Comparison of ENCODE assay signal across 20 cellular contexts in genomic region chr3:52841981-52842340, GRCh38. TPM values are rescaled to one million over a fixed set of nuclear protein-coding genes. Genes with fewer than 3 reads are reported as not detected.
"Had no signal": no experiment of that assay in that cellular context is flagged by ENCODE, and none has a peak within 500 bp of the region (broad histone marks: within the 10 kb centered on the region; RNA-seq: fewer than 3 reads in every experiment).

No MANE protein-coding gene starts in this region.

- H3K27ac ChIP-seq: brain microvascular endothelial cell, thyroid gland had no signal

- H3K9me3 ChIP-seq: thyroid gland had no signal

- ATAC-seq: activated CD8-positive, alpha-beta T cell treated with anti-CD3 and anti-CD28 coated beads, Interleukin-2, amount 10 ng/mL, durations not matched to agents 7 days and 5 days; left colon had no signal

- H3K27ac Mint-ChIP-seq: activated CD4-positive, alpha-beta T cell treated with anti-CD3 and anti-CD28 coated beads, Interleukin-2, amount 10 ng/mL, durations not matched to agents 24 days and 14 days; activated CD8-positive, alpha-beta T cell treated with anti-CD3 and anti-CD28 coated beads, Interleukin-2, amount 10 ng/mL, durations not matched to agents 7 days and 5 days; activated naive CD8-positive, alpha-beta T cell treated with anti-CD3 and anti-CD28 coated beads, Interleukin-2, amount 10 ng/mL, durations not matched to agents 7 days and 5 days; stimulated activated naive B cell treated with anti-CD40 and anti-IgM and Interleukin-4, amounts not matched to agents 10 μg/mL and 1 μg/mL and 100 μg/mL, for 72 hours had no signal

- DNase-seq: activated CD4-positive, alpha-beta T cell treated with anti-CD3 and anti-CD28 coated beads, Interleukin-2, amount 10 ng/mL, durations not matched to agents 24 days and 14 days; activated CD4-positive, CD25-positive, alpha-beta regulatory T cell; activated CD8-positive, alpha-beta memory T cell treated with anti-CD3 and anti-CD28 coated beads, Interleukin-2, amount 50 U/mL, for 4 hours; activated CD8-positive, alpha-beta T cell treated with anti-CD3 and anti-CD28 coated beads, Interleukin-2, amount 10 ng/mL, durations not matched to agents 7 days and 5 days; activated naive CD4-positive, alpha-beta T cell; activated naive CD8-positive, alpha-beta T cell treated with anti-CD3 and anti-CD28 coated beads, Interleukin-2, amount 10 ng/mL, durations not matched to agents 7 days and 5 days; brain microvascular endothelial cell; cortex of kidney; effector CD8-positive, alpha-beta T cell; foreskin melanocyte; head of caudate nucleus; left colon; stimulated activated CD4-positive, alpha-beta T cell treated with anti-CD3 and anti-CD28 coated beads, Interleukin-15, amount 100 ng/mL, for 24 hours; stimulated activated CD4-positive, alpha-beta T cell treated with anti-CD3 and anti-CD28 coated beads, Interleukin-4, amount 100 ng/mL, for 1 hour; stimulated activated naive B cell treated with anti-CD40 and anti-IgM and Interleukin-4, amounts not matched to agents 10 μg/mL and 1 μg/mL and 100 μg/mL, for 72 hours; SW 1271; thyroid gland had no signal

- H3K9me3 Mint-ChIP-seq: activated CD4-positive, alpha-beta T cell treated with anti-CD3 and anti-CD28 coated beads, Interleukin-2, amount 10 ng/mL, durations not matched to agents 24 days and 14 days; activated naive CD8-positive, alpha-beta T cell treated with anti-CD3 and anti-CD28 coated beads, Interleukin-2, amount 10 ng/mL, durations not matched to agents 7 days and 5 days; stimulated activated naive B cell treated with anti-CD40 and anti-IgM and Interleukin-4, amounts not matched to agents 10 μg/mL and 1 μg/mL and 100 μg/mL, for 72 hours had no signal

- H3K27me3 ChIP-seq: brain microvascular endothelial cell, thyroid gland had no signal

- H3K27me3 Mint-ChIP-seq: activated CD4-positive, alpha-beta T cell treated with anti-CD3 and anti-CD28 coated beads, Interleukin-2, amount 10 ng/mL, durations not matched to agents 24 days and 14 days; activated naive CD8-positive, alpha-beta T cell treated with anti-CD3 and anti-CD28 coated beads, Interleukin-2, amount 10 ng/mL, durations not matched to agents 7 days and 5 days; stimulated activated naive B cell treated with anti-CD40 and anti-IgM and Interleukin-4, amounts not matched to agents 10 μg/mL and 1 μg/mL and 100 μg/mL, for 72 hours had no signal

- H3K36me3 ChIP-seq: brain microvascular endothelial cell had no signal

- FAIRE-seq: urothelium cell line had no signal

- H3K4me3 Mint-ChIP-seq: activated CD4-positive, alpha-beta T cell treated with anti-CD3 and anti-CD28 coated beads, Interleukin-2, amount 10 ng/mL, durations not matched to agents 24 days and 14 days; activated CD8-positive, alpha-beta T cell treated with anti-CD3 and anti-CD28 coated beads, Interleukin-2, amount 10 ng/mL, durations not matched to agents 7 days and 5 days; activated naive CD8-positive, alpha-beta T cell treated with anti-CD3 and anti-CD28 coated beads, Interleukin-2, amount 10 ng/mL, durations not matched to agents 7 days and 5 days; stimulated activated naive B cell treated with anti-CD40 and anti-IgM and Interleukin-4, amounts not matched to agents 10 μg/mL and 1 μg/mL and 100 μg/mL, for 72 hours had no signal

- H3K4me3 ChIP-seq: thyroid gland had no signal

RNA-seq across cellular contexts. Expression of gene MUSTN1, which starts 7.1 kb away (rescaled TPM):
- polyA plus RNA-seq: neural cell had no signal

RNA-seq across cellular contexts. Expression of gene ITIH3, which starts 47.4 kb away (rescaled TPM):
- total RNA-seq: activated CD4-positive, alpha-beta T cell treated with anti-CD3 and anti-CD28 coated beads, Interleukin-2, amount 10 ng/mL, durations not matched to agents 24 days and 14 days; activated CD8-positive, alpha-beta T cell treated with anti-CD3 and anti-CD28 coated beads, Interleukin-2, amount 10 ng/mL, durations not matched to agents 7 days and 5 days; activated naive CD8-positive, alpha-beta T cell treated with anti-CD3 and anti-CD28 coated beads, Interleukin-2, amount 10 ng/mL, durations not matched to agents 7 days and 5 days; T-helper 2 cell treated with Interferon-gamma antibody and Interleukin-4, amounts not matched to agents 100 ng/mL and 5 ng/mL, for 36 hours had no signal
- polyA plus RNA-seq: neural cell had no signal
